Comparison of ENCODE assay signal across 22 cellular contexts in the genomic region with DNA sequence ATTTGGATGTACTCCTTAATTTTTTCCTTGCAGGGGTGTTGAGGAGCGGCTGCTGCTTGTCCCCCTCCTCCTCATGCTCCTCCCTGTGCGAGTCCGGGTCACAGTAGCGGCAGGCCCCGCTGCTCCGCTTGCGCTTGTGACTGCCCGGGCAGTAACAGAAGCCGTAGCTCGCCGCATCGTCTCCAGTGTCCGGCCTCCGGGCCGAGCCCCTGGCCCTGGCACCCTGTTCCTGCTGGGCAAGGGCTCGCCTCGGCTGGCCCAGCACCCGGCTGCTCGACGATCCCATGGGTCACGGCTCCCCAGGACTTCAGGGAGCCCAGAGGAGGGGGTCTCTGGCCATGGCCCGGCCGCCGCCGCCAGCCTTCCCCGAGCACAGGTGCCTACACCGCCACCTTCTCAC. TPM values are rescaled to one million over a fixed set of nuclear protein-coding genes. Genes with fewer than 3 reads are reported as not detected.
DNase-seq lines count a peak whose midpoint lies in the region; ATAC-seq, FAIRE-seq and TF ChIP-seq lines count a peak whose summit lies in the region.
"Had no signal": no experiment of that assay in that cellular context is flagged by ENCODE, and none has a peak within 500 bp of the region (broad histone marks: within the 10 kb centered on the region; RNA-seq: fewer than 3 reads in every experiment).

TSS of gene GMCL2 (minus strand) at position 358 of the 400 bp plus-strand sequence. CDS start at position 286, 72 bp downstream.

- H3K27me3 ChIP-seq in GM23338 (ENCODE audit: insufficient read depth) (no peaks in the 10 kb centered on the region), PC-9 (ENCODE audit: insufficient read depth, low read depth) (no peaks in the 10 kb centered on the region), H1 (replicated peaks in 1 of 4; ENCODE audit: control insufficient read depth in 3 of 4, extremely low read depth in 1 of 4, insufficient read depth in 3 of 4, low read length in 3 of 4) (no peaks in the 10 kb centered on the region)

- H2BK15ac ChIP-seq in H1 (ENCODE audit: low read length), result no peak within 1 kb of the TSS

- DNase-seq in GM23338 (ENCODE audit: low spot score), result no peak
- DNase-seq in PC-9, result no peak
- no peak for DNase-seq in H1 (ENCODE audit: low read depth in 1 of 2, low spot score in 2 of 2)
- no peak for DNase-seq in retinal pigment epithelial cell (ENCODE audit: low read depth)
- no peak for DNase-seq in GM12891 (ENCODE audit: insufficient read length, low spot score)
- no peak for DNase-seq in DMS153 (lab: John Stamatoyannopoulos, UW)
- no peak for DNase-seq in NK-92 (lab: John Stamatoyannopoulos, UW; ENCODE audit: unreplicated experiment)
- DNase-seq: DMS79, Kasumi-1, MM.1S, NCI-H1048, NCI-H1417 treated with DMSO at 0.1 percent for 48 hours, NCI-H1930, NCI-H226, NCI-H510A treated with DMSO at 0.1 percent for 48 hours, OCI-M1, RPMI8226, SHP77 treated with DMSO at 0.1 percent for 48 hours, T-cell had no signal

- H3K36me3 ChIP-seq in GM23338 (ENCODE audit: insufficient read depth) (no peaks in the 10 kb centered on the region), PC-9 (ENCODE audit: low read depth) (no peaks in the 10 kb centered on the region), H1 (ENCODE audit: control insufficient read depth in 2 of 4, insufficient read depth in 4 of 4, low read length in 3 of 4) (no peaks in the 10 kb centered on the region)

- H3K9me3 ChIP-seq in PC-9 (ENCODE audit: insufficient read depth, low read depth) (no peaks in the 10 kb centered on the region), H1 (ENCODE audit: insufficient read depth in 2 of 2, low read depth in 1 of 2, low read length in 1 of 2) (peaks cover 0 to 4% of the 10 kb centered on the region in 2 experiments; a peak in 1 of 4 replicates)

- POLR2A ChIA-PET in PC-9 (lab: Charles Lee; ENCODE audit: unreplicated experiment) (no interaction called here), H1 (lab: Charles Lee; ENCODE audit: partially characterized antibody) (interaction anchor here (1.0 to 38.5 kb wide), 3 partner anchors 10 to 41 kb away, joined by 3 to 985 read pairs (median 5); partner anchors contain the start of gene HNRNPAB)

- FAIRE-seq in H1 (lab: Jason Lieb, UNC) (no peak), GM12891 (lab: Jason Lieb, UNC) (no peak)
- FAIRE-seq: A204.1 had no signal

- H3K79me2 ChIP-seq in GM23338 (replicated peaks; ENCODE audit: insufficient read depth) (no peaks in the 10 kb centered on the region), PC-9 (ENCODE audit: low read depth) (no peaks in the 10 kb centered on the region), H1 (ENCODE audit: control insufficient read depth in 1 of 2, insufficient read depth in 2 of 2, low read length in 2 of 2) (no peaks in the 10 kb centered on the region)

- ATAC-seq in GM23338, result peak; percentile 29; the same call in 2 of the 3 replicates
- ATAC-seq: HCT116, T-cell had no signal

- H3K23me2 ChIP-seq in H1 (ENCODE audit: low read depth, low read length), result no peaks in the 10 kb centered on the region

- TF ChIP-seq POLR2A in H1 (IDR thresholded peaks at IDR 0.05; ENCODE audit: control extremely low read depth in 1 of 2, low read depth in 2 of 2, low read length in 2 of 2) (no peak), GM12891 (IDR thresholded peaks at IDR 0.05; ENCODE audit: low read depth, low read length) (no peak)

- no peak within 1 kb of the TSS for H3K14ac ChIP-seq in H1 (ENCODE audit: insufficient read length)

- peaks cover 16% of the 10 kb centered on the region for H3K36me3 Mint-ChIP-seq in GM23338 (ENCODE audit: low read depth)
- H3K36me3 Mint-ChIP-seq: T-cell had no signal

- TF ChIP-seq CTCF in GM23338 (conservative IDR thresholded peaks at IDR 0.05; ENCODE audit: low read depth in 2 of 2) (no peak), PC-9 (conservative IDR thresholded peaks at IDR 0.05) (no peak), H1 (IDR thresholded peaks at IDR 0.05; ENCODE audit: control extremely low read depth in 1 of 3, insufficient read depth in 1 of 3, low read depth in 1 of 3, low read length in 3 of 3) (no peak), retinal pigment epithelial cell (conservative IDR thresholded peaks at IDR 0.05; ENCODE audit: low read depth, low read length) (no peak)

- H3K18ac ChIP-seq in H1 (ENCODE audit: extremely low read depth, low read length), result no peak within 1 kb of the TSS; the same call in 1 of the 2 replicates

- no peak within 1 kb of the TSS for H3K27ac Mint-ChIP-seq in GM23338
- H3K27ac Mint-ChIP-seq: T-helper 2 cell treated with Interferon-gamma antibody and Interleukin-4, amounts not matched to agents 5 μg/mL and 100 μg/mL, for 36 hours had no signal

- H3K23ac ChIP-seq in H1 (ENCODE audit: insufficient read length), result no peak within 1 kb of the TSS

- H2BK20ac ChIP-seq in H1 (ENCODE audit: low read length), result no peak within 1 kb of the TSS

- 0 out of 2 replicates have a peak within 1 kb of the TSS, but pooled peaks have one; percentile 27 for H2BK12ac ChIP-seq in H1 (ENCODE audit: low read depth, low read length)

- peaks cover 26% of the 10 kb centered on the region; the same call in 2 of the 3 replicates for H3K9me3 Mint-ChIP-seq in GM23338
- H3K9me3 Mint-ChIP-seq: T-cell; T-helper 2 cell treated with Interferon-gamma antibody and Interleukin-4, amounts not matched to agents 5 μg/mL and 100 μg/mL, for 36 hours had no signal

- WGBS in H1 (ENCODE audit: extremely low coverage in 1 of 2, insufficient coverage in 1 of 2, insufficient read length in 1 of 2, insufficient replicate concordance in 2 of 2, low coverage in 1 of 2, low lambda C conversion rate in 2 of 2, missing lambda C conversion rate in 1 of 2), 2 experiments, result 88% methylated on average over 21 of the region's 27 CpGs; no CpG with 5 or more reads in 1 of the 2 experiments

- no peak within 1 kb of the TSS for H3K4me3 Mint-ChIP-seq in GM23338
- H3K4me3 Mint-ChIP-seq: T-cell; T-helper 2 cell treated with Interferon-gamma antibody and Interleukin-4, amounts not matched to agents 5 μg/mL and 100 μg/mL, for 36 hours had no signal

- H3K4me2 ChIP-seq in GM23338 (no peak within 1 kb of the TSS), PC-9 (peak within 1 kb of the TSS; percentile 48; the same call in 1 of the 2 replicates), H1 (ENCODE audit: insufficient read depth in 1 of 2, low read depth in 2 of 2, low read length in 2 of 2) (no peak within 1 kb of the TSS)

- no peak for TF ChIP-seq EP300 in H1 (IDR thresholded peaks at IDR 0.05; ENCODE audit: borderline replicate concordance in 1 of 2, low read depth in 2 of 2, low read length in 2 of 2)

- peaks cover 8% of the 10 kb centered on the region for H3K4me1 ChIP-seq in GM23338 (ENCODE audit: insufficient read depth)
- peaks cover 25% of the 10 kb centered on the region for H3K4me1 ChIP-seq in PC-9 (replicated peaks; ENCODE audit: insufficient read depth)
- peaks cover 2 to 8% (median 5%) of the 10 kb centered on the region in 4 experiments; a peak in 5 of 7 replicates for H3K4me1 ChIP-seq in H1 (replicated peaks in 1 of 4; ENCODE audit: control insufficient read depth in 3 of 4, insufficient read depth in 4 of 4, low read length in 3 of 4)

- H3F3A ChIP-seq in GM23338 (replicated peaks; ENCODE audit: low read depth), result no peaks in the 10 kb centered on the region
- H3F3A ChIP-seq in PC-9 (ENCODE audit: insufficient read depth, low read depth), result peaks cover 14% of the 10 kb centered on the region; the same call in 1 of the 2 replicates

- H2AFZ ChIP-seq in GM23338, result 0 out of 2 replicates have a peak within 1 kb of the TSS, but pooled peaks have one; percentile 0
- H2AFZ ChIP-seq in PC-9, result peak within 1 kb of the TSS; percentile 40
- H2AFZ ChIP-seq in H1 (ENCODE audit: low read length), result no peak within 1 kb of the TSS; the same call in 1 of the 2 replicates

- H4K5ac ChIP-seq in H1 (ENCODE audit: insufficient read length, low read depth, low read length), result no peak within 1 kb of the TSS

- H3K79me1 ChIP-seq in H1 (ENCODE audit: low read depth, low read length), result no peaks in the 10 kb centered on the region

- H4K8ac ChIP-seq in H1 (ENCODE audit: extremely low read depth, insufficient read depth, low read length), result no peak within 1 kb of the TSS

- peaks cover 11% of the 10 kb centered on the region for H3K27me3 Mint-ChIP-seq in GM23338 (ENCODE audit: insufficient read depth, low read depth, poor library complexity)

- H3K4me3 ChIP-seq in GM23338 (no peak within 1 kb of the TSS), PC-9 (no peak within 1 kb of the TSS), H1 (ENCODE audit: extremely low read depth in 1 of 4, insufficient read depth in 2 of 4, low read depth in 3 of 4, low read length in 4 of 4) (no peak within 1 kb of the TSS), retinal pigment epithelial cell (ENCODE audit: low read length) (peak within 1 kb of the TSS; percentile 29)

- no peak within 1 kb of the TSS for H2BK5ac ChIP-seq in H1 (ENCODE audit: low read depth, low read length)

- BruUV-seq in PC-9 (replicated peaks; lab: Mats Ljungman, UMichigan), result no TSS peak

- H3K27ac ChIP-seq in GM23338 (ENCODE audit: low read depth) (no peak within 1 kb of the TSS), PC-9 (no peak within 1 kb of the TSS), H1 (ENCODE audit: low read depth, low read length) (no peak within 1 kb of the TSS)

- intact Hi-C loops in PC-9 (cut with micrococcal nuclease; ENCODE audit: unreplicated experiment), result no loop called here

- no peak within 1 kb of the TSS for H2AK5ac ChIP-seq in H1 (ENCODE audit: low read depth, low read length)

- no peak within 1 kb of the TSS for H4K91ac ChIP-seq in H1 (replicated peaks; ENCODE audit: insufficient read length, low read length)

- CTCF ChIA-PET in PC-9 (lab: Charles Lee) (no interaction called here), H1 (lab: Charles Lee; ENCODE audit: partially characterized antibody) (interaction anchor here (1.1 to 1.2 kb wide), 2 partner anchors 14 to 111 kb away, joined by 3 read pairs; no protein-coding TSS in a partner anchor)

- H3K9me2 ChIP-seq in GM23338 (ENCODE audit: insufficient read depth) (no peaks in the 10 kb centered on the region), PC-9 (ENCODE audit: insufficient read depth) (no peaks in the 10 kb centered on the region)

- no peak within 1 kb of the TSS for H3K9ac ChIP-seq in H1 (replicated peaks in 1 of 4; ENCODE audit: extremely low read depth in 1 of 4, low read depth in 3 of 4, low read length in 3 of 4)

- H3K4ac ChIP-seq in H1 (replicated peaks; ENCODE audit: insufficient read length, low read depth, low read length), result no peak within 1 kb of the TSS

- H2BK120ac ChIP-seq in H1 (replicated peaks; ENCODE audit: low read depth, low read length), result no peak within 1 kb of the TSS

- H4K20me1 ChIP-seq in GM23338 (replicated peaks; ENCODE audit: insufficient read depth) (no peaks in the 10 kb centered on the region), PC-9 (ENCODE audit: insufficient read depth) (no peaks in the 10 kb centered on the region), H1 (replicated peaks in 1 of 2; ENCODE audit: control insufficient read depth in 1 of 2, insufficient read depth in 2 of 2, low read length in 2 of 2) (no peaks in the 10 kb centered on the region)

- TF ChIP-seq RAD21 in H1 (IDR thresholded peaks at IDR 0.05 in 1 of 2, conservative IDR thresholded peaks at IDR 0.05 in 1 of 2; ENCODE audit: low read depth in 2 of 2, low read length in 2 of 2), result no peak

- H3K4me1 Mint-ChIP-seq in GM23338, result peaks cover 6% of the 10 kb centered on the region

- H3K56ac ChIP-seq in H1 (replicated peaks; ENCODE audit: insufficient read length, low read depth, low read length), result no peak within 1 kb of the TSS

RNA-seq across cellular contexts. Expression of gene GMCL2, which starts in this region (rescaled TPM):
- 0.07 and 0.08 TPM in 2 replicates for total RNA-seq in GM23338 (2014; rRNA removed; shearing (Covaris generic))
- polyA plus RNA-seq in GM23338 (2016; fragmentation: Nextera tagmentation; extraction: Ambion mirVana), result not detected in 2 replicates
- not detected in 2 replicates for total RNA-seq in PC-9 (2021)
- 0.13 TPM in 1 of 2 replicates, not detected in the other for total RNA-seq in H1 (2021; fragmentation: NEBNext Ultra II Directional; extraction: Animal tissue kit (Norgen Biotek cat#: 25700))
- not detected in 2 replicates for polyA plus RNA-seq in H1 (2011; rRNA removed)
- not detected for polyA plus RNA-seq in H1 (2011; cell fraction: cytosol; rRNA removed)
- polyA plus RNA-seq in H1 (2011; cell fraction: nucleus; rRNA removed), result 0.06 TPM
- polyA plus RNA-seq in H1 (2012, experiment 1 of 2), result not detected in 4 replicates
- not detected for polyA plus RNA-seq in H1 (2012, experiment 2 of 2)
- polyA plus RNA-seq in H1 (2013, experiment 1 of 2), result not detected
- not detected for polyA plus RNA-seq in H1 (2013, experiment 2 of 2)
- polyA minus RNA-seq in H1 (2011; rRNA and poly(A)+ RNA removed), result not detected in 2 replicates
- polyA minus RNA-seq in H1 (2011; cell fraction: cytosol; rRNA and poly(A)+ RNA removed), result not detected
- polyA minus RNA-seq in H1 (2011; cell fraction: nucleus; rRNA and poly(A)+ RNA removed), result not detected
- polyA plus RNA-seq in GM12891 (2012; ENCODE audit: low read depth, missing spikeins), result 0.03 TPM
- total RNA-seq: T-cell had no signal

Comparison
In these comparisons a context has a peak if more than half of its experiments do, and no peak if none do; other contexts are left out.
1. Peak in ATAC-seq in GM23338; RNA of the gene not detected or under 1 TPM.